Comparison of ENCODE assay signal across 24 cellular contexts in genomic region chr2:158775273-158776027, GRCh38. TPM values are rescaled to one million over a fixed set of nuclear protein-coding genes. Genes with fewer than 3 reads are reported as not detected.
"Had no signal": no experiment of that assay in that cellular context is flagged by ENCODE, and none has a peak within 500 bp of the region (broad histone marks: within the 10 kb centered on the region; RNA-seq: fewer than 3 reads in every experiment).

No MANE protein-coding gene starts in this region.

- H3K79me2 ChIP-seq: parathyroid adenoma had no signal

- H3K36me3 ChIP-seq: esophagus squamous epithelium, tibial nerve, upper lobe of right lung, vagina had no signal

- ATAC-seq: left ventricle myocardium superior; natural killer cell treated with Interleukin-12 subunit alpha and Interleukin-12 subunit beta and Interleukin-15 and Interleukin-18, amount 100 ng/mL, for 72 hours; psoas muscle; sciatic nerve; stimulated activated naive B cell treated with anti-CD40 and anti-IgM and Interleukin-4, amounts not matched to agents 10 μg/mL and 1 μg/mL and 100 μg/mL, for 72 hours; stimulated activated naive CD8-positive, alpha-beta T cell treated with anti-CD3 and anti-CD28 coated beads, Interleukin-15, amount 100 ng/mL, for 72 hours; upper lobe of right lung had no signal

- FAIRE-seq: keratinocyte had no signal

- H3K27ac ChIP-seq: esophagus squamous epithelium, parathyroid adenoma, psoas muscle, testis, upper lobe of right lung, vagina had no signal

- H3K9me3 ChIP-seq: esophagus squamous epithelium, psoas muscle, testis, tibial nerve, upper lobe of right lung, vagina had no signal

- DNase-seq: dermis blood vessel endothelial cell; esophagus squamous epithelium; foreskin fibroblast; immature natural killer cell; left ventricle myocardium superior; mesenchymal stem cell; midbrain; psoas muscle; retina; stimulated activated CD4-positive, alpha-beta T cell treated with anti-CD3 and anti-CD28 coated beads, Interleukin-2, amount 100 ng/mL, for 24 hours; stimulated activated CD4-positive, alpha-beta T cell treated with anti-CD3 and anti-CD28 coated beads, Interleukin-4, amount 100 ng/mL, for 4 hours; stimulated activated naive B cell treated with anti-CD40 and anti-IgM and Interleukin-4, amounts not matched to agents 10 μg/mL and 1 μg/mL and 100 μg/mL, for 72 hours; stimulated activated naive CD8-positive, alpha-beta T cell treated with anti-CD3 and anti-CD28 coated beads, Interleukin-15, amount 100 ng/mL, for 72 hours; testis; upper lobe of right lung had no signal

- H2AFZ ChIP-seq: parathyroid adenoma had no signal

- H3K4me1 ChIP-seq: parathyroid adenoma, psoas muscle, testis, upper lobe of right lung had no signal

- H3K4me3 ChIP-seq: esophagus squamous epithelium, lung, psoas muscle, testis, tibial nerve, upper lobe of right lung, vagina had no signal

- H3K27me3 ChIP-seq: esophagus squamous epithelium, testis, tibial nerve, upper lobe of right lung, vagina had no signal

- H3K9ac ChIP-seq: parathyroid adenoma had no signal

RNA-seq across cellular contexts. Expression of gene DAPL1, which starts 19.7 kb away (rescaled TPM):
- total RNA-seq: dermis blood vessel endothelial cell; epithelial cell of proximal tubule; left ventricle myocardium superior; lung; natural killer cell treated with Interleukin-12 subunit alpha and Interleukin-12 subunit beta and Interleukin-15 and Interleukin-18, amount 100 ng/mL, for 72 hours; psoas muscle; sciatic nerve; skeletal muscle tissue; upper lobe of right lung had no signal
- polyA plus RNA-seq: immature natural killer cell, psoas muscle had no signal
